Comparison of ENCODE assay signal across 1 cellular context in the genomic region with DNA sequence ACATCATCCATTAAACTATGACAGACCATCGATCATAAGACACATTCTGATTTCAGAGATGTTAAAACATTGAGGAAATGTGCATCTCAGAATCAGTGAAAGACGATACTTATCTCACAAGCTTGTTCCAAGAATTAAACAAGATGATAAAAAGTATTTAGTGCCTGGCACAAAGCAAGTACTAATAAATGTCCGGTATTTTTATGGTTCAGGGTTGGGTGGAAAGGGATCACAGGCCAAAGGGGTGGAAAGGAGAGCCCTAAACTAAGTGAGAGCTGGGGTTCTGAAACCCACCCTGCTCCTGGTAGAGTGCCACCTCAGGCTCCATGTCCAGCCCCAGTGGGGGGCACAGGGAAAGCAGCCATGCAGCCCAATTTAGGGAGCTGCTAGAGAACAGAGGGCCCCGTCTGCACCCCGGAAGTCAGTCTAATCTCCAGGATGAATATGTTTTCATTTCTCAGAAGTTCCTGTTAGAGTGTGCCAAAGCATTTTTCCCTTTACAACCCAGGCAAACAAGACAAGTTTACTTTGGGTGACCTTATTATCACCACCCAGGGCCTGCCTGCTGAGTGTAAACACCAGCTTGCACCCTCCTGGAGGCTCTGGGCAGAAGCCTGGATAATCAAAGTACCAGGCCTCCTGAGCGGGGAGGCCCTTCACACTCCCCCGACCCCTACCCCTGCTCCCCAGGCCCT.
TF ChIP-seq lines count a peak whose summit lies in the region.

No MANE protein-coding gene starts in this region.

TF ChIP-seq in HepG2, 621 proteins besides CTCF, POLR2A, EP300 and RAD21 (continued from another document and continues in another):
- TF ChIP-seq ONECUT2 (CRISPR knock-in tag; IDR thresholded peaks at IDR 0.05) (no peak), ZNF567 (CRISPR knock-in tag; IDR thresholded peaks at IDR 0.05; ENCODE audit: borderline replicate concordance) (no peak), ZIK1 (CRISPR knock-in tag; IDR thresholded peaks at IDR 0.05; ENCODE audit: borderline replicate concordance, low read depth) (no peak), ZNF207 (IDR thresholded peaks at IDR 0.05; ENCODE audit: borderline replicate concordance) (no peak), SMARCC2 (IDR thresholded peaks at IDR 0.05) (no peak), ZNF644 (CRISPR knock-in tag; IDR thresholded peaks at IDR 0.05; ENCODE audit: low read depth) (no peak), ZNF350 (CRISPR knock-in tag; IDR thresholded peaks at IDR 0.05; ENCODE audit: borderline replicate concordance, low read depth) (no peak), ZNF720 (CRISPR knock-in tag; IDR thresholded peaks at IDR 0.05) (no peak), ZNF124 (CRISPR knock-in tag; IDR thresholded peaks at IDR 0.05) (no peak), NR1H2 (CRISPR knock-in tag; IDR thresholded peaks at IDR 0.05; ENCODE audit: borderline replicate concordance, low read depth) (no peak), PHF21A (CRISPR knock-in tag; IDR thresholded peaks at IDR 0.05) (peak; percentile 30; the same call in 1 of the 2 replicates), CENPT (CRISPR knock-in tag; IDR thresholded peaks at IDR 0.05; ENCODE audit: low read depth) (no peak), RARA (CRISPR knock-in tag; IDR thresholded peaks at IDR 0.05) (peak; percentile 89), REPIN1 (CRISPR knock-in tag; IDR thresholded peaks at IDR 0.05; ENCODE audit: borderline replicate concordance, low read depth) (0 out of 2 replicates have a peak, but pooled peaks have one; percentile 18), ZNF562 (CRISPR knock-in tag; IDR thresholded peaks at IDR 0.05; ENCODE audit: borderline replicate concordance) (no peak), RXRB (CRISPR knock-in tag; IDR thresholded peaks at IDR 0.05; ENCODE audit: borderline replicate concordance) (peak; percentile 89), RORA (CRISPR knock-in tag; IDR thresholded peaks at IDR 0.05) (no peak), ZNF605 (CRISPR knock-in tag; IDR thresholded peaks at IDR 0.05) (no peak), CBX1 (IDR thresholded peaks at IDR 0.05; ENCODE audit: low read depth) (no peak), ZMYM3 (CRISPR knock-in tag; IDR thresholded peaks at IDR 0.05) (peak; percentile 42; the same call in 1 of the 2 replicates), SATB2 (CRISPR knock-in tag; IDR thresholded peaks at IDR 0.05) (no peak), TEAD2 (CRISPR knock-in tag; IDR thresholded peaks at IDR 0.05) (no peak), NFYB (CRISPR knock-in tag; IDR thresholded peaks at IDR 0.05) (no peak), ZNF101 (CRISPR knock-in tag; IDR thresholded peaks at IDR 0.05; ENCODE audit: borderline replicate concordance, low read depth) (no peak), BRCA1 (CRISPR knock-in tag; IDR thresholded peaks at IDR 0.05) (no peak), HHEX (CRISPR knock-in tag; IDR thresholded peaks at IDR 0.05) (peak; percentile 100), ZNF44 (CRISPR knock-in tag; IDR thresholded peaks at IDR 0.05) (no peak), ZFP36L1 (CRISPR knock-in tag; IDR thresholded peaks at IDR 0.05) (0 out of 2 replicates have a peak, but pooled peaks have one; percentile 43), ZSCAN20 (CRISPR knock-in tag; IDR thresholded peaks at IDR 0.05; ENCODE audit: borderline replicate concordance) (no peak)
- TF ChIP-seq, protein P1, sequence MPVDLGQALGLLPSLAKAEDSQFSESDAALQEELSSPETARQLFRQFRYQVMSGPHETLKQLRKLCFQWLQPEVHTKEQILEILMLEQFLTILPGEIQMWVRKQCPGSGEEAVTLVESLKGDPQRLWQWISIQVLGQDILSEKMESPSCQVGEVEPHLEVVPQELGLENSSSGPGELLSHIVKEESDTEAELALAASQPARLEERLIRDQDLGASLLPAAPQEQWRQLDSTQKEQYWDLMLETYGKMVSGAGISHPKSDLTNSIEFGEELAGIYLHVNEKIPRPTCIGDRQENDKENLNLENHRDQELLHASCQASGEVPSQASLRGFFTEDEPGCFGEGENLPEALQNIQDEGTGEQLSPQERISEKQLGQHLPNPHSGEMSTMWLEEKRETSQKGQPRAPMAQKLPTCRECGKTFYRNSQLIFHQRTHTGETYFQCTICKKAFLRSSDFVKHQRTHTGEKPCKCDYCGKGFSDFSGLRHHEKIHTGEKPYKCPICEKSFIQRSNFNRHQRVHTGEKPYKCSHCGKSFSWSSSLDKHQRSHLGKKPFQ (CRISPR knock-in tag; IDR thresholded peaks at IDR 0.05; ENCODE audit: insufficient replicate concordance) = no peak
- TF ChIP-seq, protein P2, sequence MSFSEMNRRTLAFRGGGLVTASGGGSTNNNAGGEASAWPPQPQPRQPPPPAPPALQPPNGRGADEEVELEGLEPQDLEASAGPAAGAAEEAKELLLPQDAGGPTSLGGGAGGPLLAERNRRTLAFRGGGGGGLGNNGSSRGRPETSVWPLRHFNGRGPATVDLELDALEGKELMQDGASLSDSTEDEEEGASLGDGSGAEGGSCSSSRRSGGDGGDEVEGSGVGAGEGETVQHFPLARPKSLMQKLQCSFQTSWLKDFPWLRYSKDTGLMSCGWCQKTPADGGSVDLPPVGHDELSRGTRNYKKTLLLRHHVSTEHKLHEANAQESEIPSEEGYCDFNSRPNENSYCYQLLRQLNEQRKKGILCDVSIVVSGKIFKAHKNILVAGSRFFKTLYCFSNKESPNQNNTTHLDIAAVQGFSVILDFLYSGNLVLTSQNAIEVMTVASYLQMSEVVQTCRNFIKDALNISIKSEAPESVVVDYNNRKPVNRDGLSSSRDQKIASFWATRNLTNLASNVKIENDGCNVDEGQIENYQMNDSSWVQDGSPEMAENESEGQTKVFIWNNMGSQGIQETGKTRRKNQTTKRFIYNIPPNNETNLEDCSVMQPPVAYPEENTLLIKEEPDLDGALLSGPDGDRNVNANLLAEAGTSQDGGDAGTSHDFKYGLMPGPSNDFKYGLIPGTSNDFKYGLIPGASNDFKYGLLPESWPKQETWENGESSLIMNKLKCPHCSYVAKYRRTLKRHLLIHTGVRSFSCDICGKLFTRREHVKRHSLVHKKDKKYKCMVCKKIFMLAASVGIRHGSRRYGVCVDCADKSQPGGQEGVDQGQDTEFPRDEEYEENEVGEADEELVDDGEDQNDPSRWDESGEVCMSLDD (CRISPR knock-in tag; IDR thresholded peaks at IDR 0.05; ENCODE audit: borderline replicate concordance) = peak; percentile 85; the same call in 1 of the 2 replicates
- TF ChIP-seq, protein P3, sequence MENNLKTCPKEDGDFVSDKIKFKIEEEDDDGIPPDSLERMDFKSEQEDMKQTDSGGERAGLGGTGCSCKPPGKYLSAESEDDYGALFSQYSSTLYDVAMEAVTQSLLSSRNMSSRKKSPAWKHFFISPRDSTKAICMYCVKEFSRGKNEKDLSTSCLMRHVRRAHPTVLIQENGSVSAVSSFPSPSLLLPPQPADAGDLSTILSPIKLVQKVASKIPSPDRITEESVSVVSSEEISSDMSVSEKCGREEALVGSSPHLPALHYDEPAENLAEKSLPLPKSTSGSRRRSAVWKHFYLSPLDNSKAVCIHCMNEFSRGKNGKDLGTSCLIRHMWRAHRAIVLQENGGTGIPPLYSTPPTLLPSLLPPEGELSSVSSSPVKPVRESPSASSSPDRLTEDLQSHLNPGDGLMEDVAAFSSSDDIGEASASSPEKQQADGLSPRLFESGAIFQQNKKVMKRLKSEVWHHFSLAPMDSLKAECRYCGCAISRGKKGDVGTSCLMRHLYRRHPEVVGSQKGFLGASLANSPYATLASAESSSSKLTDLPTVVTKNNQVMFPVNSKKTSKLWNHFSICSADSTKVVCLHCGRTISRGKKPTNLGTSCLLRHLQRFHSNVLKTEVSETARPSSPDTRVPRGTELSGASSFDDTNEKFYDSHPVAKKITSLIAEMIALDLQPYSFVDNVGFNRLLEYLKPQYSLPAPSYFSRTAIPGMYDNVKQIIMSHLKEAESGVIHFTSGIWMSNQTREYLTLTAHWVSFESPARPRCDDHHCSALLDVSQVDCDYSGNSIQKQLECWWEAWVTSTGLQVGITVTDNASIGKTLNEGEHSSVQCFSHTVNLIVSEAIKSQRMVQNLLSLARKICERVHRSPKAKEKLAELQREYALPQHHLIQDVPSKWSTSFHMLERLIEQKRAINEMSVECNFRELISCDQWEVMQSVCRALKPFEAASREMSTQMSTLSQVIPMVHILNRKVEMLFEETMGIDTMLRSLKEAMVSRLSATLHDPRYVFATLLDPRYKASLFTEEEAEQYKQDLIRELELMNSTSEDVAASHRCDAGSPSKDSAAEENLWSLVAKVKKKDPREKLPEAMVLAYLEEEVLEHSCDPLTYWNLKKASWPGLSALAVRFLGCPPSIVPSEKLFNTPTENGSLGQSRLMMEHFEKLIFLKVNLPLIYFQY (CRISPR knock-in tag; IDR thresholded peaks at IDR 0.05; ENCODE audit: borderline replicate concordance) = peak; percentile 62; the same call in 1 of the 2 replicates
- TF ChIP-seq, protein P4, sequence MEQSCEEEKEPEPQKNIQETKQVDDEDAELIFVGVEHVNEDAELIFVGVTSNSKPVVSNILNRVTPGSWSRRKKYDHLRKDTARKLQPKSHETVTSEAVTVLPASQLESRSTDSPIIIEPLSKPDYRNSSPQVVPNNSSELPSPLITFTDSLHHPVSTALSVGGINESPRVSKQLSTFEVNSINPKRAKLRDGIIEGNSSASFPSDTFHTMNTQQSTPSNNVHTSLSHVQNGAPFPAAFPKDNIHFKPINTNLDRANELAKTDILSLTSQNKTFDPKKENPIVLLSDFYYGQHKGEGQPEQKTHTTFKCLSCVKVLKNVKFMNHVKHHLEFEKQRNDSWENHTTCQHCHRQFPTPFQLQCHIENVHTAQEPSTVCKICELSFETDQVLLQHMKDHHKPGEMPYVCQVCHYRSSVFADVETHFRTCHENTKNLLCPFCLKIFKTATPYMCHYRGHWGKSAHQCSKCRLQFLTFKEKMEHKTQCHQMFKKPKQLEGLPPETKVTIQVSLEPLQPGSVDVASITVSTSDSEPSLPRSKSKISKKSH (CRISPR knock-in tag; IDR thresholded peaks at IDR 0.05; ENCODE audit: borderline replicate concordance) = no peak
- TF ChIP-seq, protein P5, sequence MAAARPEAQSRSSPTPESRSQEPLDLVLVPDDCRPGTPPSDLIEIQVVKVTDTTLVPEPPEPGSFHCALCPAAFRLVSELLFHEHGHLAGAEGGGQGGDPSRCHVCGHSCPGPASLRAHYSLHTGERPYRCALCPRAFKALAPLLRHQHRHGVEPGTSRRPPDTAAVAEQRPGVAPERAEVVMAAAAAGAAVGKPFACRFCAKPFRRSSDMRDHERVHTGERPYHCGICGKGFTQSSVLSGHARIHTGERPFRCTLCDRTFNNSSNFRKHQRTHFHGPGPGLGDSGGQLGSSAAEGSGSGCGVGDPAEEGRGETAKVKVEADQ (CRISPR knock-in tag; IDR thresholded peaks at IDR 0.05; ENCODE audit: borderline replicate concordance) = no peak
- TF ChIP-seq, protein P6, sequence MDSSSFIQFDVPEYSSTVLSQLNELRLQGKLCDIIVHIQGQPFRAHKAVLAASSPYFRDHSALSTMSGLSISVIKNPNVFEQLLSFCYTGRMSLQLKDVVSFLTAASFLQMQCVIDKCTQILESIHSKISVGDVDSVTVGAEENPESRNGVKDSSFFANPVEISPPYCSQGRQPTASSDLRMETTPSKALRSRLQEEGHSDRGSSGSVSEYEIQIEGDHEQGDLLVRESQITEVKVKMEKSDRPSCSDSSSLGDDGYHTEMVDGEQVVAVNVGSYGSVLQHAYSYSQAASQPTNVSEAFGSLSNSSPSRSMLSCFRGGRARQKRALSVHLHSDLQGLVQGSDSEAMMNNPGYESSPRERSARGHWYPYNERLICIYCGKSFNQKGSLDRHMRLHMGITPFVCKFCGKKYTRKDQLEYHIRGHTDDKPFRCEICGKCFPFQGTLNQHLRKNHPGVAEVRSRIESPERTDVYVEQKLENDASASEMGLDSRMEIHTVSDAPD (CRISPR knock-in tag; IDR thresholded peaks at IDR 0.05) = no peak
- TF ChIP-seq, protein P7, sequence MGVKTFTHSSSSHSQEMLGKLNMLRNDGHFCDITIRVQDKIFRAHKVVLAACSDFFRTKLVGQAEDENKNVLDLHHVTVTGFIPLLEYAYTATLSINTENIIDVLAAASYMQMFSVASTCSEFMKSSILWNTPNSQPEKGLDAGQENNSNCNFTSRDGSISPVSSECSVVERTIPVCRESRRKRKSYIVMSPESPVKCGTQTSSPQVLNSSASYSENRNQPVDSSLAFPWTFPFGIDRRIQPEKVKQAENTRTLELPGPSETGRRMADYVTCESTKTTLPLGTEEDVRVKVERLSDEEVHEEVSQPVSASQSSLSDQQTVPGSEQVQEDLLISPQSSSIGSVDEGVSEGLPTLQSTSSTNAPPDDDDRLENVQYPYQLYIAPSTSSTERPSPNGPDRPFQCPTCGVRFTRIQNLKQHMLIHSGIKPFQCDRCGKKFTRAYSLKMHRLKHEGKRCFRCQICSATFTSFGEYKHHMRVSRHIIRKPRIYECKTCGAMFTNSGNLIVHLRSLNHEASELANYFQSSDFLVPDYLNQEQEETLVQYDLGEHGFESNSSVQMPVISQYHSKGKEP (CRISPR knock-in tag; IDR thresholded peaks at IDR 0.05) = no peak
- TF ChIP-seq, protein P8, sequence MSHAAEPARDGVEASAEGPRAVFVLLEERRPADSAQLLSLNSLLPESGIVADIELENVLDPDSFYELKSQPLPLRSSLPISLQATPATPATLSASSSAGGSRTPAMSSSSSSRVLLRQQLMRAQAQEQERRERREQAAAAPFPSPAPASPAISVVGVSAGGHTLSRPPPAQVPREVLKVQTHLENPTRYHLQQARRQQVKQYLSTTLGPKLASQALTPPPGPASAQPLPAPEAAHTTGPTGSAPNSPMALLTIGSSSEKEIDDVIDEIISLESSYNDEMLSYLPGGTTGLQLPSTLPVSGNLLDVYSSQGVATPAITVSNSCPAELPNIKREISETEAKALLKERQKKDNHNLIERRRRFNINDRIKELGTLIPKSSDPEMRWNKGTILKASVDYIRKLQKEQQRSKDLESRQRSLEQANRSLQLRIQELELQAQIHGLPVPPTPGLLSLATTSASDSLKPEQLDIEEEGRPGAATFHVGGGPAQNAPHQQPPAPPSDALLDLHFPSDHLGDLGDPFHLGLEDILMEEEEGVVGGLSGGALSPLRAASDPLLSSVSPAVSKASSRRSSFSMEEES (CRISPR knock-in tag; IDR thresholded peaks at IDR 0.05) = peak; percentile 51; the same call in 1 of the 2 replicates
- TF ChIP-seq, protein P9, sequence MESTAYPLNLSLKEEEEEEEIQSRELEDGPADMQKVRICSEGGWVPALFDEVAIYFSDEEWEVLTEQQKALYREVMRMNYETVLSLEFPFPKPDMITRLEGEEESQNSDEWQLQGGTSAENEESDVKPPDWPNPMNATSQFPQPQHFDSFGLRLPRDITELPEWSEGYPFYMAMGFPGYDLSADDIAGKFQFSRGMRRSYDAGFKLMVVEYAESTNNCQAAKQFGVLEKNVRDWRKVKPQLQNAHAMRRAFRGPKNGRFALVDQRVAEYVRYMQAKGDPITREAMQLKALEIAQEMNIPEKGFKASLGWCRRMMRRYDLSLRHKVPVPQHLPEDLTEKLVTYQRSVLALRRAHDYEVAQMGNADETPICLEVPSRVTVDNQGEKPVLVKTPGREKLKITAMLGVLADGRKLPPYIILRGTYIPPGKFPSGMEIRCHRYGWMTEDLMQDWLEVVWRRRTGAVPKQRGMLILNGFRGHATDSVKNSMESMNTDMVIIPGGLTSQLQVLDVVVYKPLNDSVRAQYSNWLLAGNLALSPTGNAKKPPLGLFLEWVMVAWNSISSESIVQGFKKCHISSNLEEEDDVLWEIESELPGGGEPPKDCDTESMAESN (CRISPR knock-in tag; conservative IDR thresholded peaks at IDR 0.05) = no peak
- TF ChIP-seq, protein P10, sequence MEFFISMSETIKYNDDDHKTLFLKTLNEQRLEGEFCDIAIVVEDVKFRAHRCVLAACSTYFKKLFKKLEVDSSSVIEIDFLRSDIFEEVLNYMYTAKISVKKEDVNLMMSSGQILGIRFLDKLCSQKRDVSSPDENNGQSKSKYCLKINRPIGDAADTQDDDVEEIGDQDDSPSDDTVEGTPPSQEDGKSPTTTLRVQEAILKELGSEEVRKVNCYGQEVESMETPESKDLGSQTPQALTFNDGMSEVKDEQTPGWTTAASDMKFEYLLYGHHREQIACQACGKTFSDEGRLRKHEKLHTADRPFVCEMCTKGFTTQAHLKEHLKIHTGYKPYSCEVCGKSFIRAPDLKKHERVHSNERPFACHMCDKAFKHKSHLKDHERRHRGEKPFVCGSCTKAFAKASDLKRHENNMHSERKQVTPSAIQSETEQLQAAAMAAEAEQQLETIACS (CRISPR knock-in tag; IDR thresholded peaks at IDR 0.05) = no peak
